ENCODE assay signal across 8 cellular contexts in genomic region chr2:188765522-188765921, GRCh38.
DNase-seq lines count a peak whose midpoint lies in the region; ATAC-seq and TF ChIP-seq lines count a peak whose summit lies in the region.

No MANE protein-coding gene starts in this region.

- no peak overlapping the region for H3K27ac ChIP-seq in DND-41 (ENCODE audit: low read length)

- no peak overlapping the region for H3K4me2 ChIP-seq in DND-41 (ENCODE audit: insufficient read depth, low read length)

- DNase-seq in DND-41 (no peak), H4 (ENCODE audit: low spot score) (peak; percentile 19), RKO (ENCODE audit: low spot score) (peak; percentile 55), islet precursor cell (peak; percentile 62), lower leg skin (ENCODE audit: low spot score in 2 of 2) (no peak)
- no peak for DNase-seq in activated T-helper 2 cell treated with anti-CD3 and anti-CD28 coated beads, Interferon-gamma antibody, Interleukin-2, Interleukin-4, amounts not matched to agents 10 μg/mL and 5 μg/mL and 100 μg/mL, durations not matched to agents 14 hours and 24 hours and 36 hours (ENCODE audit: low spot score)

- no peak overlapping the region for H2AFZ ChIP-seq in DND-41 (ENCODE audit: low read depth, low read length)

- no peaks in the 10 kb centered on the region for H3K27me3 Mint-ChIP-seq in activated T-helper 2 cell treated with anti-CD3 and anti-CD28 coated beads, Interferon-gamma antibody, Interleukin-2, Interleukin-4, amounts not matched to agents 10 μg/mL and 5 μg/mL and 100 μg/mL, durations not matched to agents 14 hours and 24 hours and 36 hours (ENCODE audit: low read depth)

- intact Hi-C loops in lower leg skin (cut with DNase I; ENCODE audit: low total_unique reads) = no loop called here
- intact Hi-C loops in activated T-helper 2 cell treated with anti-CD3 and anti-CD28 coated beads, Interferon-gamma antibody, Interleukin-2, Interleukin-4, amounts not matched to agents 10 μg/mL and 5 μg/mL and 100 μg/mL, durations not matched to agents 14 hours and 24 hours and 36 hours (cut with micrococcal nuclease) = no loop called here

- TF ChIP-seq CTCF in DND-41 (IDR thresholded peaks at IDR 0.05; ENCODE audit: borderline replicate concordance, extremely low read depth, low read length, poor library complexity, severe bottlenecking) = peak; percentile 27
- no peak for TF ChIP-seq CTCF in lower leg skin (IDR thresholded peaks at IDR 0.05)

- no peaks in the 10 kb centered on the region for H3K9me3 ChIP-seq in DND-41 (ENCODE audit: insufficient read depth, low read length, severe bottlenecking)

- no peaks in the 10 kb centered on the region for H3K36me3 ChIP-seq in DND-41 (ENCODE audit: insufficient read depth, low read length)

- WGBS in lower leg skin, 2 donors = 30 to 31% methylated on average over 3 of the region's 3 CpGs

- H3K4me3 ChIP-seq in DND-41 (ENCODE audit: low read depth in 1 of 2, low read length in 2 of 2) (no peak overlapping the region), lower leg skin (ENCODE audit: low read depth, poor library complexity, severe bottlenecking) (no peak overlapping the region)

- no peaks in the 10 kb centered on the region for H3K36me3 Mint-ChIP-seq in activated T-helper 2 cell treated with anti-CD3 and anti-CD28 coated beads, Interferon-gamma antibody, Interleukin-2, Interleukin-4, amounts not matched to agents 10 μg/mL and 5 μg/mL and 100 μg/mL, durations not matched to agents 14 hours and 24 hours and 36 hours (ENCODE audit: low read depth)

- H3K4me3 Mint-ChIP-seq in activated T-helper 2 cell treated with anti-CD3 and anti-CD28 coated beads, Interferon-gamma antibody, Interleukin-2, Interleukin-4, amounts not matched to agents 10 μg/mL and 5 μg/mL and 100 μg/mL, durations not matched to agents 14 hours and 24 hours and 36 hours (ENCODE audit: low read depth) = no peak overlapping the region

- peaks cover 3% of the 10 kb centered on the region; the same call in 1 of the 2 replicates for H3K4me1 ChIP-seq in DND-41 (ENCODE audit: insufficient read depth, low read length)

- no peak for TF ChIP-seq POLR2A in lower leg skin (IDR thresholded peaks at IDR 0.05)

- no peaks in the 10 kb centered on the region for H3K79me2 ChIP-seq in DND-41 (ENCODE audit: insufficient read depth, low read length)

- ATAC-seq in DND-41 (ENCODE audit: insufficient read depth, low read depth) (no peak), HG03097 (IDR thresholded peaks at IDR 0.05; ENCODE audit: low FRiP score, unreplicated experiment) (no peak), GM21529 (IDR thresholded peaks at IDR 0.05; ENCODE audit: unreplicated experiment) (no peak)

- H3K27ac Mint-ChIP-seq in activated T-helper 2 cell treated with anti-CD3 and anti-CD28 coated beads, Interferon-gamma antibody, Interleukin-2, Interleukin-4, amounts not matched to agents 10 μg/mL and 5 μg/mL and 100 μg/mL, durations not matched to agents 14 hours and 24 hours and 36 hours = no peak overlapping the region

- no peaks in the 10 kb centered on the region for H4K20me1 ChIP-seq in DND-41 (ENCODE audit: insufficient read depth, low read length)

- H3K4me1 Mint-ChIP-seq in activated T-helper 2 cell treated with anti-CD3 and anti-CD28 coated beads, Interferon-gamma antibody, Interleukin-2, Interleukin-4, amounts not matched to agents 10 μg/mL and 5 μg/mL and 100 μg/mL, durations not matched to agents 14 hours and 24 hours and 36 hours (ENCODE audit: low read depth) = no peaks in the 10 kb centered on the region

- H3K9ac ChIP-seq in DND-41 (ENCODE audit: low read depth, low read length) = no peak overlapping the region

- H3K9me3 Mint-ChIP-seq in activated T-helper 2 cell treated with anti-CD3 and anti-CD28 coated beads, Interferon-gamma antibody, Interleukin-2, Interleukin-4, amounts not matched to agents 10 μg/mL and 5 μg/mL and 100 μg/mL, durations not matched to agents 14 hours and 24 hours and 36 hours = no peaks in the 10 kb centered on the region

- H3K27me3 ChIP-seq in DND-41 (ENCODE audit: insufficient read depth, low read length, poor library complexity) = no peaks in the 10 kb centered on the region

Comparison
In these comparisons a context has a peak if more than half of its experiments do, and no peak if none do; other contexts are left out.
1. DNase-seq: peak in H4 (single experiment), RKO (single experiment) and islet precursor cell (single experiment); none in DND-41 (single experiment), lower leg skin (0 of 2) and activated T-helper 2 cell treated with anti-CD3 and anti-CD28 coated beads, Interferon-gamma antibody, Interleukin-2, Interleukin-4, amounts not matched to agents 10 μg/mL and 5 μg/mL and 100 μg/mL, durations not matched to agents 14 hours and 24 hours and 36 hours (single experiment).